ENCODE assay signal across 21 cellular contexts in genomic region chr14:31030406-31030805, GRCh38.
"Had no signal": no experiment of that assay in that cellular context is flagged by ENCODE, and none has a peak within 500 bp of the region (broad histone marks: within the 10 kb centered on the region; RNA-seq: fewer than 3 reads in every experiment).

No MANE protein-coding gene starts in this region.

- H3K27ac ChIP-seq: esophagus squamous epithelium, gastroesophageal sphincter, suprapubic skin, thyroid gland had no signal

- H3K27me3 ChIP-seq: esophagus squamous epithelium, gastroesophageal sphincter, spleen, suprapubic skin, thyroid gland had no signal

- ATAC-seq: effector memory CD8-positive, alpha-beta T cell; gastroesophageal sphincter; left lobe of liver; mucosa of descending colon; naive thymus-derived CD8-positive, alpha-beta T cell; right cardiac atrium; stimulated activated naive B cell treated with anti-CD40 and anti-IgM and Interleukin-4, amounts not matched to agents 10 μg/mL and 1 μg/mL and 100 μg/mL, for 72 hours had no signal

- H3K4me3 Mint-ChIP-seq: dendritic cell treated with granulocyte-macrophage colony-stimulating factor and Interleukin-4, amounts not matched to agents 40 ng/mL and 50 ng/mL, for 4 days; effector memory CD8-positive, alpha-beta T cell; stimulated activated naive B cell treated with anti-CD40 and anti-IgM and Interleukin-4, amounts not matched to agents 10 μg/mL and 1 μg/mL and 100 μg/mL, for 72 hours; type B pancreatic cell had no signal

- DNase-seq: effector memory CD8-positive, alpha-beta T cell; esophagus squamous epithelium; foreskin fibroblast; glutamatergic neuron; islet precursor cell; mammary epithelial cell; mucosa of descending colon; naive thymus-derived CD8-positive, alpha-beta T cell; posterior cingulate gyrus; right cardiac atrium; spleen; stimulated activated CD4-positive, alpha-beta T cell treated with anti-CD3 and anti-CD28 coated beads, Interleukin-15, amount 100 ng/mL, for 24 hours; stimulated activated CD4-positive, alpha-beta T cell treated with anti-CD3 and anti-CD28 coated beads, Interleukin-1b, Interleukin-23, amount 100 ng/mL, for 48 hours; stimulated activated CD4-positive, alpha-beta T cell treated with anti-CD3 and anti-CD28 coated beads, Interleukin-4, amount 100 ng/mL, for 24 hours; stimulated activated naive B cell treated with anti-CD40 and anti-IgM and Interleukin-4, amounts not matched to agents 10 μg/mL and 1 μg/mL and 100 μg/mL, for 72 hours; thyroid gland had no signal

- H3K4me3 ChIP-seq: esophagus squamous epithelium, gastroesophageal sphincter, mucosa of descending colon, spleen, suprapubic skin, thyroid gland had no signal

- H3K27me3 Mint-ChIP-seq: dendritic cell treated with granulocyte-macrophage colony-stimulating factor and Interleukin-4, amounts not matched to agents 40 ng/mL and 50 ng/mL, for 4 days; effector memory CD8-positive, alpha-beta T cell; naive thymus-derived CD8-positive, alpha-beta T cell; stimulated activated naive B cell treated with anti-CD40 and anti-IgM and Interleukin-4, amounts not matched to agents 10 μg/mL and 1 μg/mL and 100 μg/mL, for 72 hours; type B pancreatic cell had no signal

- H3K9me3 Mint-ChIP-seq: dendritic cell treated with granulocyte-macrophage colony-stimulating factor and Interleukin-4, amounts not matched to agents 40 ng/mL and 50 ng/mL, for 4 days; effector memory CD8-positive, alpha-beta T cell; naive thymus-derived CD8-positive, alpha-beta T cell; stimulated activated naive B cell treated with anti-CD40 and anti-IgM and Interleukin-4, amounts not matched to agents 10 μg/mL and 1 μg/mL and 100 μg/mL, for 72 hours; type B pancreatic cell had no signal

- H3K27ac Mint-ChIP-seq: dendritic cell treated with granulocyte-macrophage colony-stimulating factor and Interleukin-4, amounts not matched to agents 40 ng/mL and 50 ng/mL, for 4 days; type B pancreatic cell had no signal

- H3K36me3 Mint-ChIP-seq: type B pancreatic cell had no signal

- H3K36me3 ChIP-seq: esophagus squamous epithelium, gastroesophageal sphincter, spleen, suprapubic skin, thyroid gland had no signal

- H3K9me3 ChIP-seq: esophagus squamous epithelium, gastroesophageal sphincter, mucosa of descending colon, spleen, suprapubic skin, thyroid gland had no signal
